Comparison of ENCODE assay signal across 8 cellular contexts in genomic region chr16:82603784-82604411, GRCh38. TPM values are rescaled to one million over a fixed set of nuclear protein-coding genes. Genes with fewer than 3 reads are reported as not detected.
DNase-seq lines count a peak whose midpoint lies in the region; ATAC-seq and TF ChIP-seq lines count a peak whose summit lies in the region.

No MANE protein-coding gene starts in this region.

- no peak for DNase-seq in Panc1 (ENCODE audit: low read depth, low spot score)
- peak; percentile 71 for DNase-seq in fibroblast of villous mesenchyme (ENCODE audit: low read depth)
- peak; percentile 79 for DNase-seq in pons (ENCODE audit: low spot score)
- DNase-seq in Kasumi-1 (lab: John Stamatoyannopoulos, UW): no peak
- no peak for DNase-seq in suprapubic skin (ENCODE audit: low spot score in 2 of 2)

- 12% methylated on average over 5 of the region's 5 CpGs for WGBS in suprapubic skin

- H3K27me3 ChIP-seq in Panc1 (ENCODE audit: control insufficient read depth, insufficient read depth, low read length) (no peaks in the 10 kb centered on the region), suprapubic skin (no peaks in the 10 kb centered on the region)

- no peak for TF ChIP-seq EP300 in suprapubic skin (IDR thresholded peaks at IDR 0.05)

- no peak overlapping the region for H3K27ac ChIP-seq in Panc1 (ENCODE audit: low read length)
- no peak overlapping the region for H3K27ac ChIP-seq in suprapubic skin

- TF ChIP-seq CTCF in GM12874 (IDR thresholded peaks at IDR 0.05; ENCODE audit: insufficient read depth, low read depth, low read length) (0 out of 2 replicates have a peak, but pooled peaks have one; percentile 19), Panc1 (IDR thresholded peaks at IDR 0.05) (peak; percentile 56), fibroblast of villous mesenchyme (IDR thresholded peaks at IDR 0.05; ENCODE audit: insufficient read depth, low read depth, low read length) (peak; percentile 78), suprapubic skin (IDR thresholded peaks at IDR 0.05) (peak in 1 of 2 donors; percentile 66)

- POLR2A ChIA-PET in Panc1 (lab: Charles Lee): no interaction called here

- no peak overlapping the region for H3K4me3 ChIP-seq in Panc1 (ENCODE audit: low read depth in 2 of 2, low read length in 2 of 2)
- no peak overlapping the region for H3K4me3 ChIP-seq in fibroblast of villous mesenchyme (ENCODE audit: low read depth, low read length)
- no peak overlapping the region for H3K4me3 ChIP-seq in suprapubic skin

- H3K9me3 ChIP-seq in Panc1 (ENCODE audit: control insufficient read depth, insufficient read depth, low read depth, low read length) (no peaks in the 10 kb centered on the region), suprapubic skin (no peaks in the 10 kb centered on the region)

- H3K4me1 ChIP-seq in Panc1 (ENCODE audit: control insufficient read depth, insufficient read depth, low read length): no peaks in the 10 kb centered on the region
- no peaks in the 10 kb centered on the region for H3K4me1 ChIP-seq in suprapubic skin

- H3K36me3 ChIP-seq in Panc1 (ENCODE audit: control insufficient read depth, insufficient read depth, low read length) (no peaks in the 10 kb centered on the region), suprapubic skin (no peaks in the 10 kb centered on the region)

- in situ Hi-C loops in Panc1 (cut with HindIII; ENCODE audit: low pct_unique_long_range_greater_than_20kb, low sequenced_read_pairs): no loop called here

- ATAC-seq in Panc1 (no peak), GM18517 (IDR thresholded peaks at IDR 0.05; ENCODE audit: unreplicated experiment) (no peak), GM21360 (IDR thresholded peaks at IDR 0.05; ENCODE audit: unreplicated experiment) (no peak)

- TF ChIP-seq POLR2A in suprapubic skin (IDR thresholded peaks at IDR 0.05): no peak

- CTCF ChIA-PET in Panc1 (lab: Charles Lee): no interaction called here

- intact Hi-C loops in Panc1 (cut with micrococcal nuclease; ENCODE audit: unreplicated experiment): no loop called here

- BruUV-seq in Panc1 (replicated peaks; lab: Mats Ljungman, UMichigan): no TSS peak

RNA-seq across cellular contexts. Expression of gene CDH13, which starts 22.9 kb away (rescaled TPM):
- not detected for total RNA-seq in Panc1 (2021; ENCODE audit: unreplicated experiment)
- not detected for polyA plus RNA-seq in Panc1 (2012; ENCODE audit: insufficient read length)
- 47.5 and 72.2 TPM in 2 replicates for total RNA-seq in fibroblast of villous mesenchyme
- 100 to 1,000 TPM in 3 of 4 donors, 10 to 100 TPM in 1; 90.4 to 176 (median 139) TPM for total RNA-seq in suprapubic skin

Comparison
In these comparisons a context has a peak if more than half of its experiments do, and no peak if none do; other contexts are left out.
1. DNase-seq: peak in fibroblast of villous mesenchyme (single experiment) and pons (single experiment); none in Panc1 (single experiment), Kasumi-1 (0 of 2) and suprapubic skin (0 of 2).
2. RNA of gene CDH13, which starts 22.9 kb away (total RNA-seq): 90.4 to 176 TPM in suprapubic skin and 47.5 to 72.2 TPM in fibroblast of villous mesenchyme; not detected in Panc1 (single experiment); every median in the first group is over 10 times any median in the second.